Comparison of ENCODE assay signal across 2 cellular contexts in the genomic region with DNA sequence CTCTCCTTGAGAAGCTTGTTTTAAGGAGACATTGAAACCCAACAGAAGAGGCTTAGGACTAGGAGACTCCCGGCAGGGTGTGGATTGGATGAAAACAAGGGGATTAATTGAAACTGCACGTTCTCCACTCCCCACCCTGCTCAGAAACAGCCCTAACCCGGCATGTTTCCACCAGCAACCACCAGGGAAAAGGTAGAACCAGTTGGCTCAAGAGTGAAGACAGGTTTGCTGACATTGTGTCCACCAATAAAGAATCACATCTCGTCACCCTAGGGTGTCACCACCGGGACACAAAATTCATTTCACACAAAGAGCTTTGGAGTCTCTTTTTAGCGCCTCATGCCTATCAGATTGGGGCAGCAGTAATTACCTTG.
TF ChIP-seq lines count a peak whose summit lies in the region.

No MANE protein-coding gene starts in this region.

TF ChIP-seq in A549, 52 proteins besides CTCF, POLR2A, EP300 and RAD21:
- TF ChIP-seq RNF2 (IDR thresholded peaks at IDR 0.05; ENCODE audit: borderline replicate concordance, low read depth) (no peak), JUN (IDR thresholded peaks at IDR 0.05) (no peak), MAFK (IDR thresholded peaks at IDR 0.05; ENCODE audit: partially characterized antibody) (no peak), NPAS2 (CRISPR knock-in tag; IDR thresholded peaks at IDR 0.05; ENCODE audit: borderline replicate concordance) (no peak), RCOR1 (IDR thresholded peaks at IDR 0.05; ENCODE audit: low read depth, low read length) (no peak), CBX8 (IDR thresholded peaks at IDR 0.05) (no peak)
- TF ChIP-seq, protein P1, sequence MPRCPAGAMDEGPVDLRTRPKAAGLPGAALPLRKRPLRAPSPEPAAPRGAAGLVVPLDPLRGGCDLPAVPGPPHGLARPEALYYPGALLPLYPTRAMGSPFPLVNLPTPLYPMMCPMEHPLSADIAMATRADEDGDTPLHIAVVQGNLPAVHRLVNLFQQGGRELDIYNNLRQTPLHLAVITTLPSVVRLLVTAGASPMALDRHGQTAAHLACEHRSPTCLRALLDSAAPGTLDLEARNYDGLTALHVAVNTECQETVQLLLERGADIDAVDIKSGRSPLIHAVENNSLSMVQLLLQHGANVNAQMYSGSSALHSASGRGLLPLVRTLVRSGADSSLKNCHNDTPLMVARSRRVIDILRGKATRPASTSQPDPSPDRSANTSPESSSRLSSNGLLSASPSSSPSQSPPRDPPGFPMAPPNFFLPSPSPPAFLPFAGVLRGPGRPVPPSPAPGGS (IDR thresholded peaks at IDR 0.05), result no peak
TF ChIP-seq in A549: peak in this region for 0.

TF ChIP-seq in IMR-90, 13 proteins besides CTCF, POLR2A, EP300 and RAD21:
- TF ChIP-seq MAFK (IDR thresholded peaks at IDR 0.05; ENCODE audit: low read depth, low read length) (no peak), USF2 (IDR thresholded peaks at IDR 0.05; ENCODE audit: low read depth, low read length) (no peak), CHD1 (IDR thresholded peaks at IDR 0.05; ENCODE audit: low read depth, low read length) (no peak), RCOR1 (IDR thresholded peaks at IDR 0.05; ENCODE audit: insufficient replicate concordance, low read length) (no peak), SMC3 (IDR thresholded peaks at IDR 0.05; ENCODE audit: low read depth, low read length) (no peak), MXI1 (IDR thresholded peaks at IDR 0.05; ENCODE audit: borderline replicate concordance, low read depth, low read length) (no peak)
- TF ChIP-seq, protein P2, sequence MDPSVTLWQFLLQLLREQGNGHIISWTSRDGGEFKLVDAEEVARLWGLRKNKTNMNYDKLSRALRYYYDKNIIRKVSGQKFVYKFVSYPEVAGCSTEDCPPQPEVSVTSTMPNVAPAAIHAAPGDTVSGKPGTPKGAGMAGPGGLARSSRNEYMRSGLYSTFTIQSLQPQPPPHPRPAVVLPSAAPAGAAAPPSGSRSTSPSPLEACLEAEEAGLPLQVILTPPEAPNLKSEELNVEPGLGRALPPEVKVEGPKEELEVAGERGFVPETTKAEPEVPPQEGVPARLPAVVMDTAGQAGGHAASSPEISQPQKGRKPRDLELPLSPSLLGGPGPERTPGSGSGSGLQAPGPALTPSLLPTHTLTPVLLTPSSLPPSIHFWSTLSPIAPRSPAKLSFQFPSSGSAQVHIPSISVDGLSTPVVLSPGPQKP (IDR thresholded peaks at IDR 0.05; ENCODE audit: borderline replicate concordance, low read depth, low read length), result no peak
